Comparison of ENCODE assay signal across 1 cellular context in the genomic region with DNA sequence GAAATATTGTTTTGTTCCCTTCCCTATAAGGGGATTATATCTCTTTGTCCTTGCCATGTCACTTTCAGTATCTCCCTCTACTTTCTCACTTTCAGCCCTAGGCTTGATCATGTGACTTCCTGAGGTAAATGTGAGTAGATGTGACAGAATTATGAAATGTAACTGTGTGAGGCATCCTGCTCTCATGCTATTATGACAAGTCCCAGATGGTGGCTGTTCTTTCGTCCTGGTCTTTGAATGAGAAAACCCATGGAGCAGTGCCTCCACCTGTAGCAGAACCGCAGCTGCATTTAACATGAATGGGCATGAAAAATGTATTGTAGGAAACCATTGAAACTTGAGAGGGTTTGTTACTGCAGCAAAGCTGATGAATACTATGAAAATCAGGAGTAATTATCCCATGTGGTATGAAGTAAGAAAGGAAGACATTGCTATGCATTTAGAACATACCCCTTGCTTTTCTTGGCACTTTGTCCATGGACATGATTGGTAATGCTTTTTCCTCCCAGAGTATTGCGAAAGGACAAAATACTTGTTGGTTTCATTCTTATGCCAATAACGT.
A peak's percentile ranks its signal among the peaks of the same experiment; 100 is the strongest.
TF ChIP-seq lines count a peak whose summit lies in the region.

No MANE protein-coding gene starts in this region.

TF ChIP-seq in GM12878, 131 proteins besides CTCF, POLR2A, EP300 and RAD21 (continued from another document and continues in another):
- TF ChIP-seq, protein P1, sequence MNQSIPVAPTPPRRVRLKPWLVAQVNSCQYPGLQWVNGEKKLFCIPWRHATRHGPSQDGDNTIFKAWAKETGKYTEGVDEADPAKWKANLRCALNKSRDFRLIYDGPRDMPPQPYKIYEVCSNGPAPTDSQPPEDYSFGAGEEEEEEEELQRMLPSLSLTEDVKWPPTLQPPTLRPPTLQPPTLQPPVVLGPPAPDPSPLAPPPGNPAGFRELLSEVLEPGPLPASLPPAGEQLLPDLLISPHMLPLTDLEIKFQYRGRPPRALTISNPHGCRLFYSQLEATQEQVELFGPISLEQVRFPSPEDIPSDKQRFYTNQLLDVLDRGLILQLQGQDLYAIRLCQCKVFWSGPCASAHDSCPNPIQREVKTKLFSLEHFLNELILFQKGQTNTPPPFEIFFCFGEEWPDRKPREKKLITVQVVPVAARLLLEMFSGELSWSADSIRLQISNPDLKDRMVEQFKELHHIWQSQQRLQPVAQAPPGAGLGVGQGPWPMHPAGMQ (IDR thresholded peaks at IDR 0.05; ENCODE audit: borderline replicate concordance), result no peak
- TF ChIP-seq RAD51 (IDR thresholded peaks at IDR 0.05) (peak; percentile 87), ZNF217 (IDR thresholded peaks at IDR 0.05) (no peak), JUNB (IDR thresholded peaks at IDR 0.05) (no peak), BMI1 (IDR thresholded peaks at IDR 0.05; ENCODE audit: borderline replicate concordance) (no peak), CREM (IDR thresholded peaks at IDR 0.05; ENCODE audit: low read depth) (0 out of 2 replicates have a peak, but pooled peaks have one; percentile 35), TCF3 (IDR thresholded peaks at IDR 0.05; ENCODE audit: borderline replicate concordance, insufficient read depth, low read depth, low read length) (0 out of 2 replicates have a peak, but pooled peaks have one; percentile 8), PML (IDR thresholded peaks at IDR 0.05; ENCODE audit: low read length) (no peak), CHD4 (IDR thresholded peaks at IDR 0.05) (no peak), KLF5 (IDR thresholded peaks at IDR 0.05; ENCODE audit: partially characterized antibody) (no peak), RUNX3 (IDR thresholded peaks at IDR 0.05; ENCODE audit: low read length) (peak; percentile 75), SRF (IDR thresholded peaks at IDR 0.05; ENCODE audit: low read depth in 2 of 2, low read length in 2 of 2) (peak in 1 of 2 experiments; percentile 42; a peak in 1 of 4 replicates), TAF1 (IDR thresholded peaks at IDR 0.05; ENCODE audit: borderline replicate concordance, low read depth, low read length) (no peak), CBX5 (IDR thresholded peaks at IDR 0.05; ENCODE audit: low read depth) (no peak), BACH1 (IDR thresholded peaks at IDR 0.05; ENCODE audit: borderline replicate concordance) (no peak), ZNF24 (IDR thresholded peaks at IDR 0.05) (no peak), SUZ12 (IDR thresholded peaks at IDR 0.05; ENCODE audit: unreplicated experiment) (no peak), YBX1 (IDR thresholded peaks at IDR 0.05) (no peak), PAX8 (IDR thresholded peaks at IDR 0.05) (no peak), RFX5 (IDR thresholded peaks at IDR 0.05; ENCODE audit: low read depth, low read length) (no peak), ATF7 (IDR thresholded peaks at IDR 0.05; ENCODE audit: low read depth) (peak; percentile 52; the same call in 1 of the 2 replicates), PAX5 (IDR thresholded peaks at IDR 0.05; ENCODE audit: borderline replicate concordance, low read depth, low read length) (peak; percentile 4; the same call in 1 of the 2 replicates), IKZF2 (IDR thresholded peaks at IDR 0.05) (peak; percentile 52 to 53; a peak in 3 of 4 replicates), ZNF384 (IDR thresholded peaks at IDR 0.05; ENCODE audit: borderline replicate concordance, low read depth, low read length) (no peak), HDGF (IDR thresholded peaks at IDR 0.05) (no peak), NR2F1 (conservative IDR thresholded peaks at IDR 0.05) (no peak), TBL1XR1 (IDR thresholded peaks at IDR 0.05; ENCODE audit: low read depth, low read length) (no peak), RELA (IDR thresholded peaks at IDR 0.05; ENCODE audit: borderline replicate concordance, partially characterized antibody) (no peak), IKZF1 (conservative IDR thresholded peaks at IDR 0.05) (no peak; the same call in 1 of the 2 replicates), ZNF207 (IDR thresholded peaks at IDR 0.05; ENCODE audit: borderline replicate concordance) (no peak), ETV6 (conservative IDR thresholded peaks at IDR 0.05 in 1 of 2, IDR thresholded peaks at IDR 0.05 in 1 of 2; ENCODE audit: borderline replicate concordance in 1 of 2, low read depth in 1 of 2) (0 out of 4 replicates have a peak, but pooled peaks of 1 of the 2 experiments have one; percentile 10), EED (IDR thresholded peaks at IDR 0.05; ENCODE audit: low read depth) (peak; percentile 41; the same call in 1 of the 2 replicates), BHLHE40 (IDR thresholded peaks at IDR 0.05; ENCODE audit: borderline replicate concordance in 1 of 2, low read depth in 2 of 2, low read length in 1 of 2) (peak; percentile 63 to 66; a peak in 2 of 4 replicates), ZSCAN29 (IDR thresholded peaks at IDR 0.05) (no peak), IRF4 (IDR thresholded peaks at IDR 0.05; ENCODE audit: low read depth, low read length) (no peak)
- TF ChIP-seq, protein P2, sequence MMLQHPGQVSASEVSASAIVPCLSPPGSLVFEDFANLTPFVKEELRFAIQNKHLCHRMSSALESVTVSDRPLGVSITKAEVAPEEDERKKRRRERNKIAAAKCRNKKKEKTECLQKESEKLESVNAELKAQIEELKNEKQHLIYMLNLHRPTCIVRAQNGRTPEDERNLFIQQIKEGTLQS (IDR thresholded peaks at IDR 0.05; ENCODE audit: borderline replicate concordance, extremely low read depth, low read depth, low read length), result no peak
- TF ChIP-seq, protein P3, sequence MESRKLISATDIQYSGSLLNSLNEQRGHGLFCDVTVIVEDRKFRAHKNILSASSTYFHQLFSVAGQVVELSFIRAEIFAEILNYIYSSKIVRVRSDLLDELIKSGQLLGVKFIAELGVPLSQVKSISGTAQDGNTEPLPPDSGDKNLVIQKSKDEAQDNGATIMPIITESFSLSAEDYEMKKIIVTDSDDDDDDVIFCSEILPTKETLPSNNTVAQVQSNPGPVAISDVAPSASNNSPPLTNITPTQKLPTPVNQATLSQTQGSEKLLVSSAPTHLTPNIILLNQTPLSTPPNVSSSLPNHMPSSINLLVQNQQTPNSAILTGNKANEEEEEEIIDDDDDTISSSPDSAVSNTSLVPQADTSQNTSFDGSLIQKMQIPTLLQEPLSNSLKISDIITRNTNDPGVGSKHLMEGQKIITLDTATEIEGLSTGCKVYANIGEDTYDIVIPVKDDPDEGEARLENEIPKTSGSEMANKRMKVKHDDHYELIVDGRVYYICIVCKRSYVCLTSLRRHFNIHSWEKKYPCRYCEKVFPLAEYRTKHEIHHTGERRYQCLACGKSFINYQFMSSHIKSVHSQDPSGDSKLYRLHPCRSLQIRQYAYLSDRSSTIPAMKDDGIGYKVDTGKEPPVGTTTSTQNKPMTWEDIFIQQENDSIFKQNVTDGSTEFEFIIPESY (IDR thresholded peaks at IDR 0.05), result no peak
- TF ChIP-seq, protein P4, sequence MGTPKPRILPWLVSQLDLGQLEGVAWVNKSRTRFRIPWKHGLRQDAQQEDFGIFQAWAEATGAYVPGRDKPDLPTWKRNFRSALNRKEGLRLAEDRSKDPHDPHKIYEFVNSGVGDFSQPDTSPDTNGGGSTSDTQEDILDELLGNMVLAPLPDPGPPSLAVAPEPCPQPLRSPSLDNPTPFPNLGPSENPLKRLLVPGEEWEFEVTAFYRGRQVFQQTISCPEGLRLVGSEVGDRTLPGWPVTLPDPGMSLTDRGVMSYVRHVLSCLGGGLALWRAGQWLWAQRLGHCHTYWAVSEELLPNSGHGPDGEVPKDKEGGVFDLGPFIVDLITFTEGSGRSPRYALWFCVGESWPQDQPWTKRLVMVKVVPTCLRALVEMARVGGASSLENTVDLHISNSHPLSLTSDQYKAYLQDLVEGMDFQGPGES (IDR thresholded peaks at IDR 0.05), result no peak
- TF ChIP-seq, protein P5, sequence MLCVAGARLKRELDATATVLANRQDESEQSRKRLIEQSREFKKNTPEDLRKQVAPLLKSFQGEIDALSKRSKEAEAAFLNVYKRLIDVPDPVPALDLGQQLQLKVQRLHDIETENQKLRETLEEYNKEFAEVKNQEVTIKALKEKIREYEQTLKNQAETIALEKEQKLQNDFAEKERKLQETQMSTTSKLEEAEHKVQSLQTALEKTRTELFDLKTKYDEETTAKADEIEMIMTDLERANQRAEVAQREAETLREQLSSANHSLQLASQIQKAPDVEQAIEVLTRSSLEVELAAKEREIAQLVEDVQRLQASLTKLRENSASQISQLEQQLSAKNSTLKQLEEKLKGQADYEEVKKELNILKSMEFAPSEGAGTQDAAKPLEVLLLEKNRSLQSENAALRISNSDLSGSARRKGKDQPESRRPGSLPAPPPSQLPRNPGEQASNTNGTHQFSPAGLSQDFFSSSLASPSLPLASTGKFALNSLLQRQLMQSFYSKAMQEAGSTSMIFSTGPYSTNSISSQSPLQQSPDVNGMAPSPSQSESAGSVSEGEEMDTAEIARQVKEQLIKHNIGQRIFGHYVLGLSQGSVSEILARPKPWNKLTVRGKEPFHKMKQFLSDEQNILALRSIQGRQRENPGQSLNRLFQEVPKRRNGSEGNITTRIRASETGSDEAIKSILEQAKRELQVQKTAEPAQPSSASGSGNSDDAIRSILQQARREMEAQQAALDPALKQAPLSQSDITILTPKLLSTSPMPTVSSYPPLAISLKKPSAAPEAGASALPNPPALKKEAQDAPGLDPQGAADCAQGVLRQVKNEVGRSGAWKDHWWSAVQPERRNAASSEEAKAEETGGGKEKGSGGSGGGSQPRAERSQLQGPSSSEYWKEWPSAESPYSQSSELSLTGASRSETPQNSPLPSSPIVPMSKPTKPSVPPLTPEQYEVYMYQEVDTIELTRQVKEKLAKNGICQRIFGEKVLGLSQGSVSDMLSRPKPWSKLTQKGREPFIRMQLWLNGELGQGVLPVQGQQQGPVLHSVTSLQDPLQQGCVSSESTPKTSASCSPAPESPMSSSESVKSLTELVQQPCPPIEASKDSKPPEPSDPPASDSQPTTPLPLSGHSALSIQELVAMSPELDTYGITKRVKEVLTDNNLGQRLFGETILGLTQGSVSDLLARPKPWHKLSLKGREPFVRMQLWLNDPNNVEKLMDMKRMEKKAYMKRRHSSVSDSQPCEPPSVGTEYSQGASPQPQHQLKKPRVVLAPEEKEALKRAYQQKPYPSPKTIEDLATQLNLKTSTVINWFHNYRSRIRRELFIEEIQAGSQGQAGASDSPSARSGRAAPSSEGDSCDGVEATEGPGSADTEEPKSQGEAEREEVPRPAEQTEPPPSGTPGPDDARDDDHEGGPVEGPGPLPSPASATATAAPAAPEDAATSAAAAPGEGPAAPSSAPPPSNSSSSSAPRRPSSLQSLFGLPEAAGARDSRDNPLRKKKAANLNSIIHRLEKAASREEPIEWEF (IDR thresholded peaks at IDR 0.05; ENCODE audit: insufficient replicate concordance, low read depth, low read length), result no peak
- TF ChIP-seq, protein P6, sequence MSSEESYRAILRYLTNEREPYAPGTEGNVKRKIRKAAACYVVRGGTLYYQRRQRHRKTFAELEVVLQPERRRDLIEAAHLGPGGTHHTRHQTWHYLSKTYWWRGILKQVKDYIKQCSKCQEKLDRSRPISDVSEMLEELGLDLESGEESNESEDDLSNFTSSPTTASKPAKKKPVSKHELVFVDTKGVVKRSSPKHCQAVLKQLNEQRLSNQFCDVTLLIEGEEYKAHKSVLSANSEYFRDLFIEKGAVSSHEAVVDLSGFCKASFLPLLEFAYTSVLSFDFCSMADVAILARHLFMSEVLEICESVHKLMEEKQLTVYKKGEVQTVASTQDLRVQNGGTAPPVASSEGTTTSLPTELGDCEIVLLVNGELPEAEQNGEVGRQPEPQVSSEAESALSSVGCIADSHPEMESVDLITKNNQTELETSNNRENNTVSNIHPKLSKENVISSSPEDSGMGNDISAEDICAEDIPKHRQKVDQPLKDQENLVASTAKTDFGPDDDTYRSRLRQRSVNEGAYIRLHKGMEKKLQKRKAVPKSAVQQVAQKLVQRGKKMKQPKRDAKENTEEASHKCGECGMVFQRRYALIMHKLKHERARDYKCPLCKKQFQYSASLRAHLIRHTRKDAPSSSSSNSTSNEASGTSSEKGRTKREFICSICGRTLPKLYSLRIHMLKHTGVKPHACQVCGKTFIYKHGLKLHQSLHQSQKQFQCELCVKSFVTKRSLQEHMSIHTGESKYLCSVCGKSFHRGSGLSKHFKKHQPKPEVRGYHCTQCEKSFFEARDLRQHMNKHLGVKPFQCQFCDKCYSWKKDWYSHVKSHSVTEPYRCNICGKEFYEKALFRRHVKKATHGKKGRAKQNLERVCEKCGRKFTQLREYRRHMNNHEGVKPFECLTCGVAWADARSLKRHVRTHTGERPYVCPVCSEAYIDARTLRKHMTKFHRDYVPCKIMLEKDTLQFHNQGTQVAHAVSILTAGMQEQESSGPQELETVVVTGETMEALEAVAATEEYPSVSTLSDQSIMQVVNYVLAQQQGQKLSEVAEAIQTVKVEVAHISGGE (CRISPR knock-in tag; IDR thresholded peaks at IDR 0.05), result no peak
- TF ChIP-seq, protein P7, sequence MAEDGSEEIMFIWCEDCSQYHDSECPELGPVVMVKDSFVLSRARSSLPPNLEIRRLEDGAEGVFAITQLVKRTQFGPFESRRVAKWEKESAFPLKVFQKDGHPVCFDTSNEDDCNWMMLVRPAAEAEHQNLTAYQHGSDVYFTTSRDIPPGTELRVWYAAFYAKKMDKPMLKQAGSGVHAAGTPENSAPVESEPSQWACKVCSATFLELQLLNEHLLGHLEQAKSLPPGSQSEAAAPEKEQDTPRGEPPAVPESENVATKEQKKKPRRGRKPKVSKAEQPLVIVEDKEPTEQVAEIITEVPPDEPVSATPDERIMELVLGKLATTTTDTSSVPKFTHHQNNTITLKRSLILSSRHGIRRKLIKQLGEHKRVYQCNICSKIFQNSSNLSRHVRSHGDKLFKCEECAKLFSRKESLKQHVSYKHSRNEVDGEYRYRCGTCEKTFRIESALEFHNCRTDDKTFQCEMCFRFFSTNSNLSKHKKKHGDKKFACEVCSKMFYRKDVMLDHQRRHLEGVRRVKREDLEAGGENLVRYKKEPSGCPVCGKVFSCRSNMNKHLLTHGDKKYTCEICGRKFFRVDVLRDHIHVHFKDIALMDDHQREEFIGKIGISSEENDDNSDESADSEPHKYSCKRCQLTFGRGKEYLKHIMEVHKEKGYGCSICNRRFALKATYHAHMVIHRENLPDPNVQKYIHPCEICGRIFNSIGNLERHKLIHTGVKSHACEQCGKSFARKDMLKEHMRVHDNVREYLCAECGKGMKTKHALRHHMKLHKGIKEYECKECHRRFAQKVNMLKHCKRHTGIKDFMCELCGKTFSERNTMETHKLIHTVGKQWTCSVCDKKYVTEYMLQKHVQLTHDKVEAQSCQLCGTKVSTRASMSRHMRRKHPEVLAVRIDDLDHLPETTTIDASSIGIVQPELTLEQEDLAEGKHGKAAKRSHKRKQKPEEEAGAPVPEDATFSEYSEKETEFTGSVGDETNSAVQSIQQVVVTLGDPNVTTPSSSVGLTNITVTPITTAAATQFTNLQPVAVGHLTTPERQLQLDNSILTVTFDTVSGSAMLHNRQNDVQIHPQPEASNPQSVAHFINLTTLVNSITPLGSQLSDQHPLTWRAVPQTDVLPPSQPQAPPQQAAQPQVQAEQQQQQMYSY (CRISPR knock-in tag; IDR thresholded peaks at IDR 0.05), result 0 out of 2 replicates have a peak, but pooled peaks have one; percentile 29
